8 cellular contexts compared by ENCODE assay signal in the genomic region with DNA sequence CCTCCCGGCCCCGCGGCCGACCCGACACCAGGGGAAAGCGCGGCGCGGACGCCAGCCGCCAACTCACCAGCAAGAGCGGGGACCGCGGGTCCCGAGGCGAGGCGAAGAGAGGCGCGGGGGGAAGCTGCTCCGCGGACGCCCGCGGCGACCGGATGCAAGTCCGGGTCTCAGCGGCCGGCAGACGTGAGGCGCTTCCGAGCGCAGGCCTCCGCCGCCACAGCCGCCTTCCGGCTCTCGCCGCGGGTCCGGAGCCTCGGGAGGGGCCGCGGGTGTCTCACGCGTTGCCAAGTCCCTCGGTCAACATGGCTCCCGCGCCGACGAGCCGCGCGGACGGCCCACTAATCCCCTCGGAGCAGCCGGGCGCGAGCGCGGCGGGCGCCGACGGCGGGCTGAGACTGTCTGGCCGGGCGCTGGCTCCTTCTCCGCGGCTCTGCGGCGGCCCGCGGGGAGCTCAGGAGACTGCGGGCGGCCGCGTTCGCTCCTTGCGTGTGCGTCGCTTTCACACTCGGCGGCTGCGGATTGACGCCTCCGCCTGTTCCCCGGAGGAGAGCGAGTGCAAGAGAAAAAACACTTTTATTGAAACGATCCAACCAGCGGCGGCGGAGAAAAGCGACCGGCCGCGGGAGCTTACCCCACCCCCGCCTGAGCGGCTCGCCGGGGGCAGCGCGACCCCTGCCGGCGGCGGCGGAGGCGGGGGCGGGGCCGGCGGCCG. TPM values are rescaled to one million over a fixed set of nuclear protein-coding genes. Genes with fewer than 3 reads are reported as not detected.
DNase-seq lines count a peak whose midpoint lies in the region; ATAC-seq and TF ChIP-seq lines count a peak whose summit lies in the region.

Gene CDK17, minus strand, starts transcription at position 521 of the 712 bp plus-strand sequence. CDS start 65,603 bp downstream, outside the sequence.

- peaks cover 43% of the 10 kb centered on the region for H3K79me2 ChIP-seq in OCI-LY7 (ENCODE audit: insufficient read depth, low read depth, low read length)

- peak; percentile 58 for TF ChIP-seq POLR2A in erythroblast (IDR thresholded peaks at IDR 0.05; ENCODE audit: low read length)

- ATAC-seq in GM21528 (IDR thresholded peaks at IDR 0.05; ENCODE audit: low FRiP score, unreplicated experiment), result peak; percentile 53

- CTCF ChIA-PET in OCI-LY7 (lab: Charles Lee; ENCODE audit: unreplicated experiment), result interaction anchor here (0.6 to 1.3 kb wide), 2 partner anchors 13 to 446 kb away, joined by 3 to 4 read pairs; no protein-coding TSS in a partner anchor

- no peaks in the 10 kb centered on the region for H3K27me3 Mint-ChIP-seq in IgD-negative memory B cell

- peak within 1 kb of the TSS; percentile 93 to 99 (median 97) for H3K27ac Mint-ChIP-seq in IgD-negative memory B cell

- no peaks in the 10 kb centered on the region for H3K9me2 ChIP-seq in OCI-LY7 (ENCODE audit: insufficient read depth, low read length)

- POLR2A ChIA-PET in OCI-LY7 (lab: Charles Lee), result interaction anchor here (0.7 to 3.7 kb wide), 11 partner anchors 8 to 190 kb away, joined by 3 to 17 read pairs (median 5); no protein-coding TSS in a partner anchor

- H3K4me2 ChIP-seq in OCI-LY7 (ENCODE audit: low read length), result peak within 1 kb of the TSS; percentile 100

- TF ChIP-seq CTCF in OCI-LY7 (conservative IDR thresholded peaks at IDR 0.05; ENCODE audit: low read length), result no peak

- H3K4me3 Mint-ChIP-seq in IgD-negative memory B cell, result peak within 1 kb of the TSS; percentile 96 to 99 (median 98)

- peak; percentile 72 for DNase-seq in DMS114 treated with DMSO at 0.1 percent for 48 hours (lab: John Stamatoyannopoulos, UW; ENCODE audit: unreplicated experiment)
- DNase-seq in OCI-LY7 (ENCODE audit: low spot score), result peak; percentile 90
- DNase-seq in activated T-cell treated with anti-CD3 and anti-CD28 coated beads for 48 hours (ENCODE audit: low read depth), result peak; percentile 86
- DNase-seq in erythroblast (lab: John Stamatoyannopoulos, UW), result peak; percentile 92 to 95
- DNase-seq in stimulated activated CD8-positive, alpha-beta memory T cell treated with anti-CD3 and anti-CD28 coated beads, Interleukin-7, amount 100 ng/mL, for 1 hour (ENCODE audit: low read depth in 2 of 2), result peak; percentile 71 to 73

- H3K27ac ChIP-seq in OCI-LY7 (ENCODE audit: low read depth, low read length, poor library complexity, severe bottlenecking) (peak within 1 kb of the TSS; percentile 96), muscle layer of colon (ENCODE audit: low read depth, low read length) (peak within 1 kb of the TSS; percentile 94)

- H3K36me3 Mint-ChIP-seq in IgD-negative memory B cell, result peaks cover 2% of the 10 kb centered on the region

- H3K4me1 Mint-ChIP-seq in IgD-negative memory B cell, result peaks cover 37 to 60% (median 44%) of the 10 kb centered on the region in 3 donors

- no peaks in the 10 kb centered on the region for H3K9me3 ChIP-seq in OCI-LY7 (ENCODE audit: low read length)
- H3K9me3 ChIP-seq in muscle layer of colon (ENCODE audit: low read length), result no peaks in the 10 kb centered on the region

- peak within 1 kb of the TSS; percentile 100 for H2AFZ ChIP-seq in OCI-LY7 (ENCODE audit: low read length)

- intact Hi-C loops in OCI-LY7 (cut with micrococcal nuclease; ENCODE audit: unreplicated experiment), result loop anchor here (2.0 to 10.0 kb wide), 6 partner anchors 73 to 458 kb away; partner anchors contain the start of genes AMDHD1, CCDC38 and LTA4H

- H3K4me1 ChIP-seq in OCI-LY7 (ENCODE audit: insufficient read depth, low read length, poor library complexity, severe bottlenecking), result peaks cover 64% of the 10 kb centered on the region
- peaks cover 29% of the 10 kb centered on the region for H3K4me1 ChIP-seq in muscle layer of colon (ENCODE audit: insufficient read depth, low read length)

- H3K36me3 ChIP-seq in OCI-LY7 (ENCODE audit: insufficient read depth, low read length), result no peaks in the 10 kb centered on the region
- no peaks in the 10 kb centered on the region for H3K36me3 ChIP-seq in muscle layer of colon (ENCODE audit: insufficient read depth, low read length)

- no peaks in the 10 kb centered on the region for H3K27me3 ChIP-seq in muscle layer of colon (ENCODE audit: control insufficient read depth in 1 of 2, insufficient read depth in 2 of 2, low read length in 2 of 2)

- BruUV-seq in OCI-LY7 (replicated peaks; lab: Mats Ljungman, UMichigan), result no TSS peak

- peak within 1 kb of the TSS; percentile 94 for H3K9ac ChIP-seq in muscle layer of colon (ENCODE audit: low read length)

- peaks cover 29% of the 10 kb centered on the region for H4K20me1 ChIP-seq in OCI-LY7 (ENCODE audit: insufficient read depth, low read length)

- peak within 1 kb of the TSS; percentile 94 for H3K4me3 ChIP-seq in OCI-LY7 (ENCODE audit: low read depth, low read length, poor library complexity, severe bottlenecking)
- H3K4me3 ChIP-seq in muscle layer of colon (ENCODE audit: low read depth in 1 of 2, low read length in 2 of 2), result peak within 1 kb of the TSS; percentile 89 to 94

- H3K9me3 Mint-ChIP-seq in IgD-negative memory B cell, result no peaks in the 10 kb centered on the region

RNA-seq across cellular contexts. Expression of gene CDK17, which starts in this region (rescaled TPM):
- 30.0 TPM for polyA plus RNA-seq in IgD-negative memory B cell
- total RNA-seq in OCI-LY7 (2014; rRNA removed; shearing (Covaris generic)), result 34.5 and 36.3 TPM in 2 replicates
- 42.1 and 43.4 TPM in 2 replicates for total RNA-seq in OCI-LY7 (2022)

Comparison
In these comparisons a context has a peak if more than half of its experiments do, and no peak if none do; other contexts are left out.
1. Peak in every context shown above with its lines: DNase-seq, ATAC-seq, H3K4me3 ChIP-seq and H3K27ac ChIP-seq.